8 cellular contexts compared by ENCODE assay signal in the genomic region with DNA sequence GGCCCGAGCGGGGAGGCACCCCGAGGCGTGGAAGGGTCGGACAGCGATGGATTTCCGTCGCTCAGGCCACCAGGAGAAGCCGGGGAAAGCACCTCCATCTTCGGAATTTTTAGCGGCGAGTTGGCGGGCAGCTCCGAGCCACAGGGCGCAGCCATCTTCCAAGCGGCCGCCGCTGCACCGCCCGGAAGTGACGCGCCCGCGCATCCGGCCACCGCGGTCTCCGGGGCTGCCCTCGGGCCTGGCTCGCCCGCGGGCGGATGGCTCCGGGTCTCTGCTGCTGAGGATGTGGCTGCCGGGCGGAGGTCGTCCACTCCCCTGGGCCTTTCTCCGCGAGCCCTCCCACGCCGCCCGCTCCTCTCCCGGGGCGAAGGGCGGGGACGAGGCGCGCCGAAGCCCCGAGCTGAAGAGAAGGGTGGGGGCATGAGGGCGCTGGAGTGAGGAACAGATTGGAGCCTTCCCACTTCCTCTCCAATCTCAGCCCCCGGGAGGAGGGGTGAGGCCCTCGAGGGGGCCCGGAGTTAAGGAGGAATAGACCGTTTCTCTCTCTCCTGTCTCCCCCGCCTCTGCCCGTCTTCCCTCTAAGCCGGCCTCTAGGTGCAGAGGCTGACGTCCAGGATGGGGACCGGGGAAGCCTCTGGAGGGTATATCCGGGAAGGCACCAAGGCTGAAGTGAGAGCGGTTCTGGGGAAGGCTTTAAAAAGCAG. TPM values are rescaled to one million over a fixed set of nuclear protein-coding genes. Genes with fewer than 3 reads are reported as not detected.
DNase-seq lines count a peak whose midpoint lies in the region; ATAC-seq and TF ChIP-seq lines count a peak whose summit lies in the region.

Gene MSANTD2, minus strand, starts transcription at position 181 of the 704 bp plus-strand sequence. Its CDS starts 26 bp downstream, at position 155.

- H3K4me1 Mint-ChIP-seq in GM23338 = peaks cover 28% of the 10 kb centered on the region

- H3K9me2 ChIP-seq in GM23338 (ENCODE audit: insufficient read depth) = no peaks in the 10 kb centered on the region

- peak; percentile 91 for ATAC-seq in GM23338
- peak; percentile 93 to 95 for ATAC-seq in activated naive CD4-positive, alpha-beta T cell treated with anti-CD3 and anti-CD28 coated beads, Interleukin-2, amount 50 U/mL, for 72 hours

- H4K20me1 ChIP-seq in GM23338 (replicated peaks; ENCODE audit: insufficient read depth) = peaks cover 13% of the 10 kb centered on the region; the same call in 1 of the 2 replicates
- H4K20me1 ChIP-seq in osteoblast (ENCODE audit: insufficient read depth, low read length) = peaks cover 16% of the 10 kb centered on the region

- H3K9me3 Mint-ChIP-seq in GM23338 = no peaks in the 10 kb centered on the region; the same call in 1 of the 3 replicates
- H3K9me3 Mint-ChIP-seq in activated naive CD4-positive, alpha-beta T cell treated with anti-CD3 and anti-CD28 coated beads, Interleukin-2, amount 50 U/mL, for 72 hours = no peaks in the 10 kb centered on the region

- H3K27ac ChIP-seq in GM23338 (ENCODE audit: low read depth) (peak within 1 kb of the TSS; percentile 92), SK-N-MC (peak within 1 kb of the TSS; percentile 88), osteoblast (ENCODE audit: low read depth, low read length) (peak within 1 kb of the TSS; percentile 87), testis (peak within 1 kb of the TSS; percentile 95 to 99)

- peak within 1 kb of the TSS; percentile 90 for H3K4me2 ChIP-seq in GM23338
- H3K4me2 ChIP-seq in osteoblast (ENCODE audit: insufficient read depth, low read length) = peak within 1 kb of the TSS; percentile 98

- H3K27ac Mint-ChIP-seq in GM23338 = peak within 1 kb of the TSS; percentile 89
- H3K27ac Mint-ChIP-seq in activated naive CD4-positive, alpha-beta T cell treated with anti-CD3 and anti-CD28 coated beads, Interleukin-2, amount 50 U/mL, for 72 hours = peak within 1 kb of the TSS; percentile 90 to 93

- in situ Hi-C loops in G401 (cut with HindIII; ENCODE audit: low sequenced_read_pairs) = no loop called here

- no peak for TF ChIP-seq POLR2A in testis (IDR thresholded peaks at IDR 0.05)

- peak within 1 kb of the TSS; percentile 84 for H3K4me3 Mint-ChIP-seq in GM23338

- H3K79me2 ChIP-seq in GM23338 (replicated peaks; ENCODE audit: insufficient read depth) (peaks cover 43% of the 10 kb centered on the region), osteoblast (ENCODE audit: insufficient read depth, low read length) (peaks cover 45% of the 10 kb centered on the region)

- H2AFZ ChIP-seq in GM23338 = 0 out of 2 replicates have a peak within 1 kb of the TSS, but pooled peaks have one; percentile 72
- peak within 1 kb of the TSS; percentile 94 for H2AFZ ChIP-seq in osteoblast (ENCODE audit: low read length)

- WGBS in testis, 2 donors = 0% methylated on average over 3 to 29 of the region's 62 CpGs

- TF ChIP-seq CTCF in GM23338 (conservative IDR thresholded peaks at IDR 0.05; ENCODE audit: low read depth in 2 of 2) (no peak), osteoblast (IDR thresholded peaks at IDR 0.05; ENCODE audit: extremely low read depth, low read depth, low read length) (no peak), testis (IDR thresholded peaks at IDR 0.05) (no peak)

- peak within 1 kb of the TSS; percentile 93 for H3K9ac ChIP-seq in SK-N-MC (ENCODE audit: insufficient read length)

- H3F3A ChIP-seq in GM23338 (replicated peaks; ENCODE audit: low read depth) = no peaks in the 10 kb centered on the region

- H3K4me3 ChIP-seq in GM23338 (peak within 1 kb of the TSS; percentile 94), SK-N-MC (peak within 1 kb of the TSS; percentile 93), osteoblast (ENCODE audit: insufficient read depth, low read length) (peak within 1 kb of the TSS; percentile 87), testis (peak within 1 kb of the TSS; percentile 91 to 98)

- H3K9me3 ChIP-seq in SK-N-MC (ENCODE audit: low read depth, low read length) (no peaks in the 10 kb centered on the region), osteoblast (ENCODE audit: low read depth, low read length) (no peaks in the 10 kb centered on the region), testis (no peaks in the 10 kb centered on the region)

- DNase-seq in G401 (ENCODE audit: low spot score) (peak; percentile 89), GM23338 (ENCODE audit: low spot score) (peak; percentile 90), LHCN-M2 (ENCODE audit: low read depth) (peak; percentile 77), SK-N-MC (ENCODE audit: low read depth, low spot score) (no peak), glomerular visceral epithelial cell (ENCODE audit: extremely low spot score) (peak; percentile 69), osteoblast (ENCODE audit: insufficient read length, low spot score, missing footprints) (peak; percentile 97), testis (peak; percentile 87)
- DNase-seq in activated naive CD4-positive, alpha-beta T cell treated with anti-CD3 and anti-CD28 coated beads, Interleukin-2, amount 50 U/mL, for 72 hours (ENCODE audit: low spot score in 2 of 2) = peak; percentile 80 to 87

- peaks cover 36% of the 10 kb centered on the region for H3K4me1 ChIP-seq in GM23338 (ENCODE audit: insufficient read depth)
- peaks cover 24% of the 10 kb centered on the region for H3K4me1 ChIP-seq in osteoblast (ENCODE audit: insufficient read depth, low read length)
- H3K4me1 ChIP-seq in testis = peaks cover 9% of the 10 kb centered on the region

- H3K36me3 Mint-ChIP-seq in GM23338 (ENCODE audit: low read depth) = peaks cover 5% of the 10 kb centered on the region; the same call in 2 of the 3 replicates
- no peaks in the 10 kb centered on the region for H3K36me3 Mint-ChIP-seq in activated naive CD4-positive, alpha-beta T cell treated with anti-CD3 and anti-CD28 coated beads, Interleukin-2, amount 50 U/mL, for 72 hours

- intact Hi-C loops in testis (cut with DNase I; ENCODE audit: low total_unique reads) = no loop called here

- no peaks in the 10 kb centered on the region for H3K36me3 ChIP-seq in GM23338 (ENCODE audit: insufficient read depth)
- no peaks in the 10 kb centered on the region for H3K36me3 ChIP-seq in SK-N-MC (ENCODE audit: insufficient read depth, low read length)
- H3K36me3 ChIP-seq in osteoblast (ENCODE audit: insufficient read depth, low read length) = no peaks in the 10 kb centered on the region
- H3K36me3 ChIP-seq in testis (ENCODE audit: low read depth, missing control alignments) = no peaks in the 10 kb centered on the region

- H3K27me3 ChIP-seq in GM23338 (ENCODE audit: insufficient read depth) = no peaks in the 10 kb centered on the region
- H3K27me3 ChIP-seq in osteoblast (ENCODE audit: insufficient read depth, low read length) = no peaks in the 10 kb centered on the region
- no peaks in the 10 kb centered on the region for H3K27me3 ChIP-seq in testis

- H3K27me3 Mint-ChIP-seq in GM23338 (ENCODE audit: insufficient read depth, low read depth, poor library complexity) = peaks cover 8% of the 10 kb centered on the region

RNA-seq across cellular contexts. Expression of gene MSANTD2, which starts in this region (rescaled TPM):
- total RNA-seq in G401 (2014; rRNA removed; shearing (Covaris generic)) = 12.2 and 13.5 TPM in 2 replicates
- total RNA-seq in GM23338 (2014; rRNA removed; shearing (Covaris generic)) = 34.4 and 39.5 TPM in 2 replicates
- polyA plus RNA-seq in GM23338 (2016; fragmentation: Nextera tagmentation; extraction: Ambion mirVana) = 15.3 and 18.7 TPM in 2 replicates
- total RNA-seq in LHCN-M2 (2014; rRNA removed) = 12.3 and 15.4 TPM in 2 replicates
- 2.4 TPM for polyA plus RNA-seq in LHCN-M2 (2012)
- 1 to 10 TPM; 3.6 to 8.4 TPM for total RNA-seq in activated naive CD4-positive, alpha-beta T cell treated with anti-CD3 and anti-CD28 coated beads, Interleukin-2, amount 50 U/mL, for 72 hours
- total RNA-seq in osteoblast = 10.6 and 10.9 TPM in 2 replicates
- 10 to 100 TPM; 11.3 to 19.1 TPM for total RNA-seq in testis
- polyA plus RNA-seq in testis (ENCODE audit: insufficient read depth, low read depth, low replicate concordance) = 7.4 TPM
